22 cellular contexts compared by ENCODE assay signal in the genomic region with DNA sequence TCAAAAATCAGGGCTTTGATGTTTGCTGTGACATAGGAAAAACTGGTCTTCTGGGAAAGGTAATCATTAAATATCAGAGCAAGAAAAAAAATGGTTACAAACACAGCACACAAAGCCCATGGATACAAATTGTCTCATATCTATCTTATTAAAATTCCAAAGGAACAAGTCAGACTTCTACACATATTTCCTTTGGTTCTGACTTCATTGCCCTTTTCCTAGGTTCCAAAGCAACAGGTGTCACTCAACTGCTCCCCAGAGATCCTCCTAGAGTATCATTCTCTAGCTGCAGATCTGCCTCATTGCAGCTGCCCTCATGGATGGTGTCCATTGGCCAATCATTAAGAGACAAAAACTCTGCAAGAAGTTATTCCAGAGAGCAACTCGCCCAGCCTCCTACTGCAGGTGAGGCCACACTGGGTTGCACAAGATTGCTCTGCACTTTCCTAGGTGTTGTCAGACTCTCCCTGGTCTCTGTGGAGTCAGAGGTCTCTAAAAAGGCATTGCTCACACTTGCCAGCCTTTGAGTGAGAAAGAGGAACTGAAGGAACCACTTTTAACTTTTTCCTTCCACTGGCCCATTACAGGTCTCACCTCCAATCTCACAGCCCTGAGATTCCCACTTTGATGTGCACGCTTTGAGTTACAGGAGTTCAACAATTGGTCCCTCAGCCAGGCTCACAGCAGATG. TPM values are rescaled to one million over a fixed set of nuclear protein-coding genes. Genes with fewer than 3 reads are reported as not detected.
DNase-seq lines count a peak whose midpoint lies in the region; ATAC-seq and TF ChIP-seq lines count a peak whose summit lies in the region.
"Had no signal": no experiment of that assay in that cellular context is flagged by ENCODE, and none has a peak within 500 bp of the region (broad histone marks: within the 10 kb centered on the region; RNA-seq: fewer than 3 reads in every experiment).

No MANE protein-coding gene starts in this region.

- H3K4me1 ChIP-seq in PC-3 (ENCODE audit: insufficient read depth, low read length), result peaks cover 8% of the 10 kb centered on the region; the same call in 1 of the 2 replicates
- H3K4me1 ChIP-seq in trophoblast cell (ENCODE audit: control insufficient read depth in 1 of 2, insufficient read depth in 2 of 2, low read length in 2 of 2), result peaks cover 6 to 13% of the 10 kb centered on the region in 2 experiments

- H3K23ac ChIP-seq in trophoblast cell (ENCODE audit: low read length), result no peak overlapping the region

- CTCF ChIA-PET in PC-3 (lab: Charles Lee), result no interaction called here

- H3K9ac ChIP-seq in PC-3 (ENCODE audit: low read length) (no peak overlapping the region), trophoblast cell (ENCODE audit: low read length) (no peak overlapping the region)

- H3K79me2 ChIP-seq in PC-3 (ENCODE audit: low read length), result no peaks in the 10 kb centered on the region
- no peaks in the 10 kb centered on the region for H3K79me2 ChIP-seq in trophoblast cell (ENCODE audit: control insufficient read depth, insufficient read depth, low read length, poor library complexity)

- H2AK5ac ChIP-seq in trophoblast cell (ENCODE audit: low read length), result no peak overlapping the region

- H3K36me3 ChIP-seq in PC-3 (ENCODE audit: low read depth, low read length) (0 out of 2 replicates have a peak, but pooled peaks cover 2% of the 10 kb centered on the region), trophoblast cell (ENCODE audit: control insufficient read depth in 1 of 2, insufficient read depth in 2 of 2, low read length in 2 of 2) (no peaks in the 10 kb centered on the region)

- intact Hi-C loops in cardiac septum (cut with DNase I), result no loop called here
- intact Hi-C loops in left cardiac atrium (cut with DNase I), result no loop called here
- intact Hi-C loops in PC-3 (cut with micrococcal nuclease), result no loop called here

- no peak overlapping the region for H4K12ac ChIP-seq in trophoblast cell (ENCODE audit: low read depth, low read length)

- POLR2A ChIA-PET in PC-3 (lab: Charles Lee; ENCODE audit: unreplicated experiment), result no interaction called here

- no peak overlapping the region for H3K27ac Mint-ChIP-seq in stimulated activated naive CD8-positive, alpha-beta T cell treated with anti-CD3 and anti-CD28 coated beads, Interleukin-15, amount 100 ng/mL, for 72 hours
- H3K27ac Mint-ChIP-seq: CD8-positive, alpha-beta memory T cell had no signal

- DNase-seq in cardiac septum (ENCODE audit: low spot score) (peak; percentile 9), left cardiac atrium (no peak), PC-3 (peak; percentile 6), trophoblast cell (peak; percentile 51 to 71)
- no peak for DNase-seq in stimulated activated naive CD8-positive, alpha-beta T cell treated with anti-CD3 and anti-CD28 coated beads, Interleukin-15, amount 100 ng/mL, for 72 hours
- DNase-seq in stimulated activated CD4-positive, alpha-beta T cell treated with anti-CD3 and anti-CD28 coated beads, Interleukin-15, amount 100 ng/mL, for 24 hours, result no peak
- DNase-seq in activated CD4-positive, CD25-positive, alpha-beta regulatory T cell (lab: John Stamatoyannopoulos, UW), result no peak
- DNase-seq: CD8-positive, alpha-beta memory T cell; Karpas-422; NCI-H1092; NCI-H1436; NCI-H1930; NCI-H2227 treated with DMSO at 0.1 percent for 48 hours; NCI-H510A treated with DMSO at 0.1 percent for 48 hours; RPMI8226; SHP77 had no signal

- H3K27me3 Mint-ChIP-seq in stimulated activated naive CD8-positive, alpha-beta T cell treated with anti-CD3 and anti-CD28 coated beads, Interleukin-15, amount 100 ng/mL, for 72 hours, result no peaks in the 10 kb centered on the region
- H3K27me3 Mint-ChIP-seq: IgD-negative memory B cell had no signal

- no peaks in the 10 kb centered on the region for H3F3A ChIP-seq in PC-3 (ENCODE audit: low read length, unreplicated experiment)

- H3K14ac ChIP-seq in trophoblast cell (ENCODE audit: low read length), result no peak overlapping the region

- no peaks in the 10 kb centered on the region for H3K9me2 ChIP-seq in PC-3 (replicated peaks; ENCODE audit: low read length)

- H4K8ac ChIP-seq in trophoblast cell (ENCODE audit: low read depth, low read length), result no peak overlapping the region

- H3K27ac ChIP-seq in PC-3 (ENCODE audit: low read length), result no peak overlapping the region
- no peak overlapping the region for H3K27ac ChIP-seq in trophoblast cell (ENCODE audit: low read depth, low read length)
- H3K27ac ChIP-seq: C4-2B, PC-9 had no signal

- no peak overlapping the region for H3K18ac ChIP-seq in trophoblast cell (ENCODE audit: low read length)

- no TSS peak for BruUV-seq in PC-3 (replicated peaks; lab: Mats Ljungman, UMichigan)

- H4K20me1 ChIP-seq in PC-3 (ENCODE audit: low read length), result no peaks in the 10 kb centered on the region

- no peak overlapping the region for H3K4ac ChIP-seq in trophoblast cell (ENCODE audit: low read depth, low read length)

- H3K4me2 ChIP-seq in PC-3 (ENCODE audit: low read length) (no peak overlapping the region), trophoblast cell (ENCODE audit: low read length) (no peak overlapping the region)
- H3K4me2 ChIP-seq: PC-9 had no signal

- H3K4me3 Mint-ChIP-seq in stimulated activated naive CD8-positive, alpha-beta T cell treated with anti-CD3 and anti-CD28 coated beads, Interleukin-15, amount 100 ng/mL, for 72 hours, result no peak overlapping the region
- H3K4me3 Mint-ChIP-seq: CD8-positive, alpha-beta memory T cell; IgD-negative memory B cell had no signal

- H3K9me3 Mint-ChIP-seq in stimulated activated naive CD8-positive, alpha-beta T cell treated with anti-CD3 and anti-CD28 coated beads, Interleukin-15, amount 100 ng/mL, for 72 hours, result no peaks in the 10 kb centered on the region
- H3K9me3 Mint-ChIP-seq: CD8-positive, alpha-beta memory T cell; IgD-negative memory B cell had no signal

- no peak overlapping the region for H2BK5ac ChIP-seq in trophoblast cell (ENCODE audit: low read depth, low read length, poor library complexity)

- H2BK12ac ChIP-seq in trophoblast cell (ENCODE audit: low read length), result no peak overlapping the region

- H3K27me3 ChIP-seq in PC-3 (ENCODE audit: low read length), result no peaks in the 10 kb centered on the region
- H3K27me3 ChIP-seq in trophoblast cell (ENCODE audit: insufficient read depth, low read length), result no peaks in the 10 kb centered on the region

- no peak for TF ChIP-seq CTCF in PC-3 (conservative IDR thresholded peaks at IDR 0.05; ENCODE audit: low read depth, low read length)

- H3K79me1 ChIP-seq in trophoblast cell (ENCODE audit: low read length), result no peaks in the 10 kb centered on the region

- no peak overlapping the region for H2BK120ac ChIP-seq in trophoblast cell (ENCODE audit: insufficient read depth, low read length, poor library complexity)

- WGBS in trophoblast cell (ENCODE audit: extremely low coverage, insufficient coverage, insufficient read length), result no CpG with 5 or more reads among the region's 2 CpGs

- H2AFZ ChIP-seq in PC-3 (ENCODE audit: low read length), result no peak overlapping the region
- H2AFZ ChIP-seq in trophoblast cell (ENCODE audit: insufficient read depth, low read length, poor library complexity), result no peak overlapping the region
- H2AFZ ChIP-seq: PC-9 had no signal

- no peaks in the 10 kb centered on the region for H3K9me3 ChIP-seq in PC-3 (ENCODE audit: low read length)
- H3K9me3 ChIP-seq in trophoblast cell (ENCODE audit: insufficient read depth, low read depth, low read length), result no peaks in the 10 kb centered on the region

- H4K91ac ChIP-seq in trophoblast cell (ENCODE audit: low read depth, low read length), result no peak overlapping the region

- ATAC-seq in left cardiac atrium (no peak), PC-3 (peak; percentile 31)
- no peak for ATAC-seq in stimulated activated naive CD8-positive, alpha-beta T cell treated with anti-CD3 and anti-CD28 coated beads, Interleukin-15, amount 100 ng/mL, for 72 hours

- H3K4me3 ChIP-seq in PC-3 (ENCODE audit: low read length) (no peak overlapping the region), trophoblast cell (ENCODE audit: low read depth, low read length) (no peak overlapping the region)
- H3K4me3 ChIP-seq: PC-9 had no signal

- no peaks in the 10 kb centered on the region for H3K4me1 Mint-ChIP-seq in stimulated activated naive CD8-positive, alpha-beta T cell treated with anti-CD3 and anti-CD28 coated beads, Interleukin-15, amount 100 ng/mL, for 72 hours
- H3K4me1 Mint-ChIP-seq: CD8-positive, alpha-beta memory T cell had no signal

RNA-seq across cellular contexts. Expression of gene DRICH1, which starts 5.7 kb away (rescaled TPM):
- total RNA-seq in cardiac septum (not detected), left cardiac atrium (not detected), PC-3 (2014; rRNA removed) (0.15 TPM in 1 of 2 replicates, not detected in the other)
- polyA plus RNA-seq in trophoblast cell (2013), result 0.11 and 0.14 TPM in 2 replicates
- total RNA-seq: Daoy, H4, MCF 10A had no signal
- polyA plus RNA-seq: CD8-positive, alpha-beta memory T cell; IgD-negative memory B cell had no signal

RNA-seq across cellular contexts. Expression of gene IGLL1, which starts 46.3 kb away (rescaled TPM):
- total RNA-seq in cardiac septum (not detected), left cardiac atrium (not detected), PC-3 (2014; rRNA removed) (not detected in 2 replicates)
- polyA plus RNA-seq in trophoblast cell (2013), result not detected in 2 replicates
- total RNA-seq: CD8-positive, alpha-beta memory T cell; Daoy; H4; MCF 10A; PC-9 had no signal
- polyA plus RNA-seq: CD8-positive, alpha-beta memory T cell; IgD-negative memory B cell had no signal

Comparison
In these comparisons a context has a peak if more than half of its experiments do, and no peak if none do; other contexts are left out.
1. DNase-seq: peak in cardiac septum (single experiment), PC-3 (single experiment) and trophoblast cell (2 of 2); none in left cardiac atrium (single experiment), stimulated activated naive CD8-positive, alpha-beta T cell treated with anti-CD3 and anti-CD28 coated beads, Interleukin-15, amount 100 ng/mL, for 72 hours (0 of 2), stimulated activated CD4-positive, alpha-beta T cell treated with anti-CD3 and anti-CD28 coated beads, Interleukin-15, amount 100 ng/mL, for 24 hours (single experiment) and activated CD4-positive, CD25-positive, alpha-beta regulatory T cell (0 of 4).